In the genomic region with DNA sequence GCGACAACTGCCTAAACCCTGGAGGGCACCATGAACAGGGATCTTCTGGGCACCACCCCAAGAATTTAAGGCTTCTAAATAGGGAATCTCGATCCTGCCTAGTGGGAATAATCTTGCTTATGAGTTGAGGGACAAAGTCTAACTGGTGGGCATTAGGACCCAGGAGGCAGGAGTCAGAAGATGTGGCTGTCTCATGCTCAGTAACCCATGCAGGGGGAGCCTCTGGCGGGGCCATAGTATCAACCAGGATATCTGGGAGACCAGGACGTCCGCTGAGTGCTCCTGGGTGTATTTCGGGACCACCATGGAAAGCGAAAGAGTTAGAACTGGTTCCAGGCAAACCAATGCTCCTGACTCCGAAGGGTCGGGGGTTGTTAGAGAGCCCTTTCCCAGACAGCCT, we compare ENCODE assay signal across 10 cellular contexts.
DNase-seq lines count a peak whose midpoint lies in the region; ATAC-seq, FAIRE-seq and TF ChIP-seq lines count a peak whose summit lies in the region.
"Had no signal": no experiment of that assay in that cellular context is flagged by ENCODE, and none has a peak within 500 bp of the region (broad histone marks: within the 10 kb centered on the region; RNA-seq: fewer than 3 reads in every experiment).

No MANE protein-coding gene starts in this region.

- H2BK5ac ChIP-seq in H1 (ENCODE audit: low read depth, low read length) (no peak overlapping the region), trophoblast cell (ENCODE audit: low read depth, low read length, poor library complexity) (no peak overlapping the region)

- no peak overlapping the region for H4K12ac ChIP-seq in trophoblast cell (ENCODE audit: low read depth, low read length)

- H2BK12ac ChIP-seq in H1 (ENCODE audit: low read depth, low read length) = no peak overlapping the region
- no peak overlapping the region for H2BK12ac ChIP-seq in trophoblast cell (ENCODE audit: low read length)

- no peak overlapping the region for H3K14ac ChIP-seq in H1 (ENCODE audit: insufficient read length)
- no peak overlapping the region for H3K14ac ChIP-seq in trophoblast cell (ENCODE audit: low read length)

- H4K8ac ChIP-seq in H1 (ENCODE audit: extremely low read depth, insufficient read depth, low read length) (no peak overlapping the region), trophoblast cell (ENCODE audit: low read depth, low read length) (no peak overlapping the region)

- H3K9me3 ChIP-seq in H1 (ENCODE audit: insufficient read depth in 2 of 2, low read depth in 1 of 2, low read length in 1 of 2) (no peaks in the 10 kb centered on the region), trophoblast cell (ENCODE audit: insufficient read depth, low read depth, low read length) (no peaks in the 10 kb centered on the region)
- H3K9me3 ChIP-seq: Caco-2 had no signal

- no peak overlapping the region for H3K56ac ChIP-seq in H1 (replicated peaks; ENCODE audit: insufficient read length, low read depth, low read length)

- H3K4me3 ChIP-seq in H1 (ENCODE audit: extremely low read depth in 1 of 4, insufficient read depth in 2 of 4, low read depth in 3 of 4, low read length in 4 of 4) = no peak overlapping the region
- no peak overlapping the region for H3K4me3 ChIP-seq in trophoblast cell (ENCODE audit: low read depth, low read length)

- TF ChIP-seq RAD21 in H1 (IDR thresholded peaks at IDR 0.05 in 1 of 2, conservative IDR thresholded peaks at IDR 0.05 in 1 of 2; ENCODE audit: low read depth in 2 of 2, low read length in 2 of 2) = no peak

- H2AFZ ChIP-seq in H1 (ENCODE audit: low read length) (0 out of 2 replicates have a peak overlapping the region, but pooled peaks have one; percentile 5), trophoblast cell (ENCODE audit: insufficient read depth, low read length, poor library complexity) (peak overlapping the region; percentile 23)

- H3K79me1 ChIP-seq in H1 (ENCODE audit: low read depth, low read length) (no peaks in the 10 kb centered on the region), trophoblast cell (ENCODE audit: low read length) (no peaks in the 10 kb centered on the region)

- H2BK120ac ChIP-seq in H1 (replicated peaks; ENCODE audit: low read depth, low read length) (no peak overlapping the region), trophoblast cell (ENCODE audit: insufficient read depth, low read length, poor library complexity) (no peak overlapping the region)

- H3K27me3 ChIP-seq in H1 (replicated peaks in 1 of 4; ENCODE audit: control insufficient read depth in 3 of 4, extremely low read depth in 1 of 4, insufficient read depth in 3 of 4, low read length in 3 of 4) (no peaks in the 10 kb centered on the region), trophoblast cell (ENCODE audit: insufficient read depth, low read length) (no peaks in the 10 kb centered on the region)

- H3K27ac ChIP-seq in H1 (ENCODE audit: low read depth, low read length) (no peak overlapping the region), trophoblast cell (ENCODE audit: low read depth, low read length) (no peak overlapping the region)
- H3K27ac ChIP-seq: 22Rv1 had no signal

- ATAC-seq in GM19328 (IDR thresholded peaks at IDR 0.05; ENCODE audit: unreplicated experiment) = no peak

- H3K9ac ChIP-seq in H1 (replicated peaks in 1 of 4; ENCODE audit: extremely low read depth in 1 of 4, low read depth in 3 of 4, low read length in 3 of 4) (no peak overlapping the region), trophoblast cell (ENCODE audit: low read length) (no peak overlapping the region)

- H3K23ac ChIP-seq in H1 (ENCODE audit: insufficient read length) (no peak overlapping the region), trophoblast cell (ENCODE audit: low read length) (no peak overlapping the region)

- H2BK20ac ChIP-seq in H1 (ENCODE audit: low read length) = no peak overlapping the region

- H3K4me2 ChIP-seq in H1 (ENCODE audit: insufficient read depth in 1 of 2, low read depth in 2 of 2, low read length in 2 of 2) (no peak overlapping the region), trophoblast cell (ENCODE audit: low read length) (no peak overlapping the region)

- DNase-seq in NCI-H82 (lab: John Stamatoyannopoulos, UW) (peak; percentile 6), NCI-H82 treated with DMSO at 0.1 percent for 48 hours (lab: John Stamatoyannopoulos, UW; ENCODE audit: unreplicated experiment) (no peak), RPMI7951 (ENCODE audit: low read depth) (peak; percentile 5), H1 (ENCODE audit: low read depth in 1 of 2, low spot score in 2 of 2) (no peak), trophoblast cell (no peak), inferior parietal cortex (ENCODE audit: extremely low spot score) (no peak)
- no peak for DNase-seq in central memory CD4-positive, alpha-beta T cell

- H4K91ac ChIP-seq in H1 (replicated peaks; ENCODE audit: insufficient read length, low read length) (no peak overlapping the region), trophoblast cell (ENCODE audit: low read depth, low read length) (no peak overlapping the region)

- TF ChIP-seq POLR2A in H1 (IDR thresholded peaks at IDR 0.05; ENCODE audit: control extremely low read depth in 1 of 2, low read depth in 2 of 2, low read length in 2 of 2) = no peak

- H3K4me1 ChIP-seq in H1 (replicated peaks in 1 of 4; ENCODE audit: control insufficient read depth in 3 of 4, insufficient read depth in 4 of 4, low read length in 3 of 4) (no peaks in the 10 kb centered on the region; a peak in 1 of 7 replicates), trophoblast cell (ENCODE audit: control insufficient read depth in 1 of 2, insufficient read depth in 2 of 2, low read length in 2 of 2) (peaks cover 3 to 6% of the 10 kb centered on the region in 2 experiments)

- POLR2A ChIA-PET in H1 (lab: Charles Lee; ENCODE audit: partially characterized antibody) = no interaction called here

- H3K36me3 ChIP-seq in H1 (ENCODE audit: control insufficient read depth in 2 of 4, insufficient read depth in 4 of 4, low read length in 3 of 4) (no peaks in the 10 kb centered on the region), trophoblast cell (ENCODE audit: control insufficient read depth in 1 of 2, insufficient read depth in 2 of 2, low read length in 2 of 2) (no peaks in the 10 kb centered on the region)

- H4K5ac ChIP-seq in H1 (ENCODE audit: insufficient read length, low read depth, low read length) = no peak overlapping the region

- FAIRE-seq in H1 (lab: Jason Lieb, UNC) = no peak

- no peak overlapping the region for H2BK15ac ChIP-seq in H1 (ENCODE audit: low read length)

- H3K79me2 ChIP-seq in H1 (ENCODE audit: control insufficient read depth in 1 of 2, insufficient read depth in 2 of 2, low read length in 2 of 2) = no peaks in the 10 kb centered on the region
- H3K79me2 ChIP-seq in trophoblast cell (ENCODE audit: control insufficient read depth, insufficient read depth, low read length, poor library complexity) = no peaks in the 10 kb centered on the region

- TF ChIP-seq EP300 in H1 (IDR thresholded peaks at IDR 0.05; ENCODE audit: borderline replicate concordance in 1 of 2, low read depth in 2 of 2, low read length in 2 of 2) = no peak

- no peak overlapping the region for H2AK5ac ChIP-seq in H1 (ENCODE audit: low read depth, low read length)
- peak overlapping the region; percentile 65 for H2AK5ac ChIP-seq in trophoblast cell (ENCODE audit: low read length)

- H3K18ac ChIP-seq in H1 (ENCODE audit: extremely low read depth, low read length) = no peak overlapping the region
- no peak overlapping the region for H3K18ac ChIP-seq in trophoblast cell (ENCODE audit: low read length)

- no peaks in the 10 kb centered on the region for H3K23me2 ChIP-seq in H1 (ENCODE audit: low read depth, low read length)

- TF ChIP-seq CTCF in H1 (IDR thresholded peaks at IDR 0.05; ENCODE audit: control extremely low read depth in 1 of 3, insufficient read depth in 1 of 3, low read depth in 1 of 3, low read length in 3 of 3) = no peak

- CTCF ChIA-PET in H1 (lab: Charles Lee; ENCODE audit: partially characterized antibody) = interaction anchor here (0.9 to 1.5 kb wide), 7 partner anchors 14 to 281 kb away, joined by 3 to 7 read pairs (median 3); no protein-coding TSS in a partner anchor

- no peaks in the 10 kb centered on the region for H4K20me1 ChIP-seq in H1 (replicated peaks in 1 of 2; ENCODE audit: control insufficient read depth in 1 of 2, insufficient read depth in 2 of 2, low read length in 2 of 2)

- WGBS in H1 (ENCODE audit: extremely low coverage in 1 of 2, insufficient coverage in 1 of 2, insufficient read length in 1 of 2, insufficient replicate concordance in 2 of 2, low coverage in 1 of 2, low lambda C conversion rate in 2 of 2, missing lambda C conversion rate in 1 of 2), 2 experiments = 87% methylated on average over 9 of the region's 9 CpGs; no CpG with 5 or more reads in 1 of the 2 experiments
- no CpG with 5 or more reads among the region's 9 CpGs for WGBS in trophoblast cell (ENCODE audit: extremely low coverage, insufficient coverage, insufficient read length)

- H3K4ac ChIP-seq in H1 (replicated peaks; ENCODE audit: insufficient read length, low read depth, low read length) (no peak overlapping the region), trophoblast cell (ENCODE audit: low read depth, low read length) (no peak overlapping the region)

TF ChIP-seq in H1, 55 proteins besides CTCF, POLR2A, EP300 and RAD21:
- 0 out of 2 replicates have a peak, but pooled peaks have one; percentile 45 for TF ChIP-seq FOSL1 (IDR thresholded peaks at IDR 0.05; ENCODE audit: insufficient read depth, low read depth, low read length)
- TF ChIP-seq TEAD4 (IDR thresholded peaks at IDR 0.05; ENCODE audit: low read depth, low read length) = no peak

Comparison
In these comparisons a context has a peak if more than half of its experiments do, and no peak if none do; other contexts are left out.
1. DNase-seq: peak in NCI-H82 (single experiment) and RPMI7951 (single experiment); none in NCI-H82 treated with DMSO at 0.1 percent for 48 hours (single experiment), H1 (0 of 2), trophoblast cell (0 of 2), inferior parietal cortex (single experiment) and central memory CD4-positive, alpha-beta T cell (single experiment).